16 cellular contexts compared by ENCODE assay signal in the genomic region with DNA sequence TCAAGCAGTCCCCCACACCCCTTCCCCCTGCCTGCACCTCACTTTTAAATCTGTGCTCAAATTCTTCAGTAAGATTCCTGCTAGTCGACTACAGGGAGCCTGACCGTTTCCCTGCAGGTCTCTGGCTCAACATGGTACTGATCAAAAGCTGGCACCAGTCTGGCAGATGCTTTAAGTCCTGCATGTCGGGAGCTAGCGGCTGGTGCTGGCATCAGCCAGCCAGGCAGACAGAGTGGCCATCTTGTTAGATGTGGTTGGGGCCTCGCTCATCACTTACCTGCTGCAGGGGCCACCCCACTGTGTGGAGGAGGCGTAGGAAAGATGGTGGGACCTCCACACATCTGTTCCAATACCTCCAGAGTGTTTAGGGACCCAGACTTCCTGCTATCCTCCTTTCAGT.
DNase-seq lines count a peak whose midpoint lies in the region; FAIRE-seq and TF ChIP-seq lines count a peak whose summit lies in the region.
"Had no signal": no experiment of that assay in that cellular context is flagged by ENCODE, and none has a peak within 500 bp of the region (broad histone marks: within the 10 kb centered on the region; RNA-seq: fewer than 3 reads in every experiment).

No MANE protein-coding gene starts in this region.

- no peak for TF ChIP-seq CTCF in hepatocyte (IDR thresholded peaks at IDR 0.05; ENCODE audit: poor library complexity)

- 70% methylated on average over 6 of the region's 6 CpGs for WGBS in hepatocyte (ENCODE audit: low lambda C conversion rate, missing lambda C conversion rate)
- 90 to 94% (median 94%) methylated on average over 6 of the region's 6 CpGs for WGBS in small intestine, 3 donors

- no peak overlapping the region for H3K4me3 ChIP-seq in ACC112 (ENCODE audit: low read depth, low read length)
- H3K4me3 ChIP-seq in hepatocyte: no peak overlapping the region
- H3K4me3 ChIP-seq in skin epidermis: no peak overlapping the region
- H3K4me3 ChIP-seq in H7 (ENCODE audit: insufficient read depth, low read depth, low read length): no peak overlapping the region
- no peak overlapping the region for H3K4me3 ChIP-seq in small intestine (ENCODE audit: low read depth in 1 of 2, low read length in 2 of 2)
- H3K4me3 ChIP-seq: body of pancreas had no signal

- H3K9me3 ChIP-seq in hepatocyte (ENCODE audit: low read depth) (no peaks in the 10 kb centered on the region), small intestine (ENCODE audit: control insufficient read depth, low read depth) (no peaks in the 10 kb centered on the region)
- H3K9me3 ChIP-seq: body of pancreas had no signal

- H3K4me3 Mint-ChIP-seq in activated T-helper 2 cell treated with anti-CD3 and anti-CD28 coated beads, Interferon-gamma antibody, Interleukin-2, Interleukin-4, amounts not matched to agents 10 μg/mL and 5 μg/mL and 100 μg/mL, durations not matched to agents 14 hours and 24 hours and 36 hours (ENCODE audit: low read depth): no peak overlapping the region
- H3K4me3 Mint-ChIP-seq: activated B cell treated with CpG ODN at 0.5 μM for 24 hours; B cell; H9; stimulated activated naive CD8-positive, alpha-beta T cell treated with anti-CD3 and anti-CD28 coated beads, Interleukin-15, Interleukin-2, amounts not matched to agents 100 ng/mL and 50 ng/mL, for 24 hours; T-helper 17 cell had no signal

- DNase-seq in NCI-H69 (lab: John Stamatoyannopoulos, UW) (peak; percentile 23), hepatocyte (ENCODE audit: low spot score) (peak; percentile 17), H7 (no peak), small intestine (no peak), HuH-7.5 (ENCODE audit: low spot score) (no peak)
- DNase-seq in activated T-helper 2 cell treated with anti-CD3 and anti-CD28 coated beads, Interferon-gamma antibody, Interleukin-2, Interleukin-4, amounts not matched to agents 10 μg/mL and 5 μg/mL and 100 μg/mL, durations not matched to agents 14 hours and 24 hours and 36 hours (ENCODE audit: low spot score): no peak
- DNase-seq: activated B cell treated with CpG ODN at 0.5 μM for 24 hours, activated gamma-delta T cell, body of pancreas, H9, T-helper 17 cell had no signal

- H3K4me1 ChIP-seq in ACC112 (ENCODE audit: control insufficient read depth, insufficient read depth, low read length, unreplicated experiment) (peaks cover 41% of the 10 kb centered on the region), hepatocyte (ENCODE audit: insufficient read depth) (peaks cover 27% of the 10 kb centered on the region), small intestine (ENCODE audit: control insufficient read depth in 2 of 2, insufficient read depth in 1 of 2, low read depth in 1 of 2, low read length in 1 of 2) (peaks cover 0 to 4% of the 10 kb centered on the region in 2 donors)

- H3K9me3 Mint-ChIP-seq in activated T-helper 2 cell treated with anti-CD3 and anti-CD28 coated beads, Interferon-gamma antibody, Interleukin-2, Interleukin-4, amounts not matched to agents 10 μg/mL and 5 μg/mL and 100 μg/mL, durations not matched to agents 14 hours and 24 hours and 36 hours: no peaks in the 10 kb centered on the region
- H3K9me3 Mint-ChIP-seq: activated B cell treated with CpG ODN at 0.5 μM for 24 hours; stimulated activated naive CD8-positive, alpha-beta T cell treated with anti-CD3 and anti-CD28 coated beads, Interleukin-15, Interleukin-2, amounts not matched to agents 100 ng/mL and 50 ng/mL, for 24 hours had no signal

- H3K27me3 ChIP-seq in ACC112 (ENCODE audit: insufficient read depth, low read length) (no peaks in the 10 kb centered on the region), hepatocyte (no peaks in the 10 kb centered on the region), H7 (ENCODE audit: control insufficient read depth, insufficient read depth, low read length) (no peaks in the 10 kb centered on the region), small intestine (ENCODE audit: control insufficient read depth in 2 of 2, insufficient read depth in 2 of 2, low read length in 2 of 2) (no peaks in the 10 kb centered on the region)
- H3K27me3 ChIP-seq: body of pancreas had no signal

- no peaks in the 10 kb centered on the region for H3K9me2 ChIP-seq in hepatocyte (replicated peaks; ENCODE audit: insufficient read depth)

- H4K20me1 ChIP-seq in hepatocyte (ENCODE audit: insufficient read depth, poor library complexity, severe bottlenecking): no peaks in the 10 kb centered on the region

- H3K27ac ChIP-seq in ACC112 (ENCODE audit: low read depth, low read length): peak overlapping the region; percentile 96; the same call in 1 of the 2 replicates
- H3K27ac ChIP-seq in hepatocyte: peak overlapping the region; percentile 93
- H3K27ac ChIP-seq in skin epidermis: peak overlapping the region in 12 of 21 experiments; percentile 60 to 89 (median 86)
- H3K27ac ChIP-seq in small intestine (ENCODE audit: low read depth in 1 of 2, low read length in 1 of 2): no peak overlapping the region
- H3K27ac ChIP-seq: parathyroid adenoma had no signal

- H3K36me3 ChIP-seq in ACC112 (ENCODE audit: insufficient read depth, low read length) (no peaks in the 10 kb centered on the region), hepatocyte (replicated peaks; ENCODE audit: insufficient read depth, low read depth) (no peaks in the 10 kb centered on the region), H7 (replicated peaks; ENCODE audit: control insufficient read depth, insufficient read depth, low read length) (no peaks in the 10 kb centered on the region), small intestine (ENCODE audit: control insufficient read depth in 2 of 2, insufficient read depth in 2 of 2, low read length in 2 of 2) (no peaks in the 10 kb centered on the region)

- H3K4me2 ChIP-seq in hepatocyte: peak overlapping the region; percentile 72

- FAIRE-seq in small intestine (lab: Jason Lieb, UNC): no peak

- H3K27me3 Mint-ChIP-seq in activated T-helper 2 cell treated with anti-CD3 and anti-CD28 coated beads, Interferon-gamma antibody, Interleukin-2, Interleukin-4, amounts not matched to agents 10 μg/mL and 5 μg/mL and 100 μg/mL, durations not matched to agents 14 hours and 24 hours and 36 hours (ENCODE audit: low read depth): peaks cover 28% of the 10 kb centered on the region
- H3K27me3 Mint-ChIP-seq: activated B cell treated with CpG ODN at 0.5 μM for 24 hours; stimulated activated naive CD8-positive, alpha-beta T cell treated with anti-CD3 and anti-CD28 coated beads, Interleukin-15, Interleukin-2, amounts not matched to agents 100 ng/mL and 50 ng/mL, for 24 hours; T-helper 17 cell had no signal

- intact Hi-C loops in activated T-helper 2 cell treated with anti-CD3 and anti-CD28 coated beads, Interferon-gamma antibody, Interleukin-2, Interleukin-4, amounts not matched to agents 10 μg/mL and 5 μg/mL and 100 μg/mL, durations not matched to agents 14 hours and 24 hours and 36 hours (cut with micrococcal nuclease): loop anchor here (5.0 kb wide), 1 partner anchor 850 kb away; no protein-coding TSS in a partner anchor

- H3K27ac Mint-ChIP-seq in activated T-helper 2 cell treated with anti-CD3 and anti-CD28 coated beads, Interferon-gamma antibody, Interleukin-2, Interleukin-4, amounts not matched to agents 10 μg/mL and 5 μg/mL and 100 μg/mL, durations not matched to agents 14 hours and 24 hours and 36 hours: no peak overlapping the region
- H3K27ac Mint-ChIP-seq: activated B cell treated with CpG ODN at 0.5 μM for 24 hours; B cell; H9; stimulated activated naive CD8-positive, alpha-beta T cell treated with anti-CD3 and anti-CD28 coated beads, Interleukin-15, Interleukin-2, amounts not matched to agents 100 ng/mL and 50 ng/mL, for 24 hours; T-helper 17 cell had no signal

- H2AFZ ChIP-seq in ACC112 (ENCODE audit: low read length, unreplicated experiment) (peak overlapping the region; percentile 89), hepatocyte (no peak overlapping the region)
- H2AFZ ChIP-seq: parathyroid adenoma had no signal

- H3K79me2 ChIP-seq in ACC112 (ENCODE audit: control insufficient read depth, insufficient read depth, low read length, unreplicated experiment) (no peaks in the 10 kb centered on the region), hepatocyte (no peaks in the 10 kb centered on the region)
- H3K79me2 ChIP-seq: parathyroid adenoma had no signal

- peaks cover 8% of the 10 kb centered on the region for H3K4me1 Mint-ChIP-seq in activated T-helper 2 cell treated with anti-CD3 and anti-CD28 coated beads, Interferon-gamma antibody, Interleukin-2, Interleukin-4, amounts not matched to agents 10 μg/mL and 5 μg/mL and 100 μg/mL, durations not matched to agents 14 hours and 24 hours and 36 hours (ENCODE audit: low read depth)

- no peaks in the 10 kb centered on the region for H3K36me3 Mint-ChIP-seq in activated T-helper 2 cell treated with anti-CD3 and anti-CD28 coated beads, Interferon-gamma antibody, Interleukin-2, Interleukin-4, amounts not matched to agents 10 μg/mL and 5 μg/mL and 100 μg/mL, durations not matched to agents 14 hours and 24 hours and 36 hours (ENCODE audit: low read depth)

Comparison
In these comparisons a context has a peak if more than half of its experiments do, and no peak if none do; other contexts are left out.
1. H3K27ac ChIP-seq: peak in ACC112 (single experiment), hepatocyte (single experiment) and skin epidermis (12 of 21); none in small intestine (0 of 2).
2. DNase-seq: peak in NCI-H69 (single experiment) and hepatocyte (single experiment); none in H7 (single experiment), small intestine (single experiment), HuH-7.5 (single experiment) and activated T-helper 2 cell treated with anti-CD3 and anti-CD28 coated beads, Interferon-gamma antibody, Interleukin-2, Interleukin-4, amounts not matched to agents 10 μg/mL and 5 μg/mL and 100 μg/mL, durations not matched to agents 14 hours and 24 hours and 36 hours (single experiment).